In genomic region chr3:1611824-1612223, GRCh38 we compare ENCODE assay signal across 17 cellular contexts.
"Had no signal": no experiment of that assay in that cellular context is flagged by ENCODE, and none has a peak within 500 bp of the region (broad histone marks: within the 10 kb centered on the region; RNA-seq: fewer than 3 reads in every experiment).

No MANE protein-coding gene starts in this region.

- H3K27me3 ChIP-seq: breast epithelium, esophagus muscularis mucosa, suprapubic skin, upper lobe of right lung had no signal

- H3K4me3 ChIP-seq: breast epithelium, esophagus muscularis mucosa, suprapubic skin, upper lobe of right lung had no signal

- H3K36me3 ChIP-seq: breast epithelium, esophagus muscularis mucosa, suprapubic skin, upper lobe of right lung had no signal

- H3K27me3 Mint-ChIP-seq: activated CD4-positive, alpha-beta T cell treated with anti-CD3 and anti-CD28 coated beads for 36 hours; activated CD8-positive, alpha-beta T cell treated with anti-CD3 and anti-CD28 coated beads for 36 hours; activated naive CD8-positive, alpha-beta T cell treated with anti-CD3 and anti-CD28 coated beads, Interleukin-2, amount 10 ng/mL, durations not matched to agents 7 days and 5 days; natural killer cell treated with Interleukin-12 subunit alpha and Interleukin-12 subunit beta and Interleukin-15 and Interleukin-18, amount 100 ng/mL, for 72 hours had no signal

- H3K4me1 ChIP-seq: breast epithelium, suprapubic skin, upper lobe of right lung had no signal

- H3K4me3 Mint-ChIP-seq: activated CD4-positive, alpha-beta T cell treated with anti-CD3 and anti-CD28 coated beads for 36 hours; activated CD8-positive, alpha-beta T cell treated with anti-CD3 and anti-CD28 coated beads for 36 hours; activated naive CD8-positive, alpha-beta T cell treated with anti-CD3 and anti-CD28 coated beads, Interleukin-2, amount 10 ng/mL, durations not matched to agents 7 days and 5 days; immature natural killer cell; natural killer cell treated with Interleukin-12 subunit alpha and Interleukin-12 subunit beta and Interleukin-15 and Interleukin-18, amount 100 ng/mL, for 72 hours had no signal

- H3K36me3 Mint-ChIP-seq: activated naive CD8-positive, alpha-beta T cell treated with anti-CD3 and anti-CD28 coated beads, Interleukin-2, amount 10 ng/mL, durations not matched to agents 7 days and 5 days; immature natural killer cell; natural killer cell treated with Interleukin-12 subunit alpha and Interleukin-12 subunit beta and Interleukin-15 and Interleukin-18, amount 100 ng/mL, for 72 hours had no signal

- H3K4me1 Mint-ChIP-seq: activated CD4-positive, alpha-beta T cell treated with anti-CD3 and anti-CD28 coated beads for 36 hours; activated naive CD8-positive, alpha-beta T cell treated with anti-CD3 and anti-CD28 coated beads, Interleukin-2, amount 10 ng/mL, durations not matched to agents 7 days and 5 days; immature natural killer cell had no signal

- H3K27ac ChIP-seq: breast epithelium, esophagus muscularis mucosa, suprapubic skin, upper lobe of right lung had no signal

- H3K27ac Mint-ChIP-seq: activated CD4-positive, alpha-beta T cell treated with anti-CD3 and anti-CD28 coated beads for 36 hours; activated CD8-positive, alpha-beta T cell treated with anti-CD3 and anti-CD28 coated beads for 36 hours; activated naive CD8-positive, alpha-beta T cell treated with anti-CD3 and anti-CD28 coated beads, Interleukin-2, amount 10 ng/mL, durations not matched to agents 7 days and 5 days; immature natural killer cell; natural killer cell treated with Interleukin-12 subunit alpha and Interleukin-12 subunit beta and Interleukin-15 and Interleukin-18, amount 100 ng/mL, for 72 hours had no signal

- ATAC-seq: activated CD4-positive, alpha-beta T cell treated with anti-CD3 and anti-CD28 coated beads for 36 hours; activated CD8-positive, alpha-beta T cell treated with anti-CD3 and anti-CD28 coated beads for 36 hours; left cardiac atrium; natural killer cell treated with Interleukin-12 subunit alpha and Interleukin-12 subunit beta and Interleukin-15 and Interleukin-18, amount 100 ng/mL, for 72 hours; stimulated activated naive CD8-positive, alpha-beta T cell treated with anti-CD3 and anti-CD28 coated beads, Interleukin-15, Interleukin-2, amounts not matched to agents 100 U/mL and 50 U/mL, for 24 hours; upper lobe of right lung had no signal

- H3K9me3 Mint-ChIP-seq: activated naive CD8-positive, alpha-beta T cell treated with anti-CD3 and anti-CD28 coated beads, Interleukin-2, amount 10 ng/mL, durations not matched to agents 7 days and 5 days had no signal

- DNase-seq: activated CD4-positive, alpha-beta T cell treated with anti-CD3 and anti-CD28 coated beads for 36 hours; activated CD8-positive, alpha-beta memory T cell treated with anti-CD3 and anti-CD28 coated beads, Interleukin-2, amount 50 U/mL, for 48 hours; activated CD8-positive, alpha-beta T cell treated with anti-CD3 and anti-CD28 coated beads for 36 hours; activated naive CD8-positive, alpha-beta T cell treated with anti-CD3 and anti-CD28 coated beads, Interleukin-2, amount 10 ng/mL, durations not matched to agents 7 days and 5 days; anterior cingulate cortex; glutamatergic neuron; immature natural killer cell; left cardiac atrium; mammary epithelial cell; stimulated activated CD4-positive, alpha-beta T cell treated with anti-CD3 and anti-CD28 coated beads, Interleukin-4, amount 100 ng/mL, for 1 hour; stimulated activated CD8-positive, alpha-beta memory T cell treated with anti-CD3 and anti-CD28 coated beads, Interleukin-4, amount 100 ng/mL, for 48 hours; stimulated activated naive CD8-positive, alpha-beta T cell treated with anti-CD3 and anti-CD28 coated beads, Interleukin-15, Interleukin-2, amounts not matched to agents 100 U/mL and 50 U/mL, for 24 hours; upper lobe of right lung had no signal
